28 cellular contexts compared by ENCODE assay signal in the genomic region with DNA sequence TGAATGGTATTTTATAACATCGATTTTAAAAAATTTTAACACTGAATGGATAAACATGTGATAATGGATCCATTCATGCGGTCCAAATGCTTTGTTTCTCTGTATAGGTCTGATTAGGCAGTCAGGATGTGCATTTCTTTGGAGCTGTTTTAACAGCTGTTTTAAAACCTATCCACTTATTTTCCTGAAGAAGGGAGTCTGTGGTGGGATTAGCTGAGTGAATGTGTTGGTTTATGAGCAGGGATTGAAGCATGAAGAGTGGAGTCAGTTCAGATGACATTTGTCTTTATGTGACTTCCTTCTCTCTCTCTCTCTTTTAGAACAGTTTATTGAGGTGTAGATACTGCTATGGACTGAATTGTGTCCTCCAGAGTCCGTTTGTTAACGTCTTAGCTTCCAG. TPM values are rescaled to one million over a fixed set of nuclear protein-coding genes. Genes with fewer than 3 reads are reported as not detected.
"Had no signal": no experiment of that assay in that cellular context is flagged by ENCODE, and none has a peak within 500 bp of the region (broad histone marks: within the 10 kb centered on the region; RNA-seq: fewer than 3 reads in every experiment).

No MANE protein-coding gene starts in this region.

- H3K27me3 ChIP-seq: hepatocyte, neural progenitor cell, ovary, right atrium auricular region, right lobe of liver, suprapubic skin, tibial artery, upper lobe of right lung, uterus had no signal

- H3K4me1 ChIP-seq: neural progenitor cell, right lobe of liver, suprapubic skin, tibial artery, upper lobe of right lung, uterus had no signal

- H3K4me1 Mint-ChIP-seq: naive thymus-derived CD8-positive, alpha-beta T cell; nephron progenitor cell; neural progenitor cell; stimulated activated effector memory CD8-positive, alpha-beta T cell treated with anti-CD3 and anti-CD28 coated beads, Interleukin-12 subunit alpha, Interleukin-12 subunit beta, amount 100 ng/mL, for 72 hours had no signal

- H3K9me3 Mint-ChIP-seq: stimulated activated effector memory CD8-positive, alpha-beta T cell treated with anti-CD3 and anti-CD28 coated beads, Interleukin-12 subunit alpha, Interleukin-12 subunit beta, amount 100 ng/mL, for 72 hours; stimulated activated naive CD8-positive, alpha-beta T cell treated with anti-CD3 and anti-CD28 coated beads, Interleukin-15, Interleukin-2, amounts not matched to agents 100 ng/mL and 50 ng/mL, for 24 hours had no signal

- H3K4me3 ChIP-seq: hepatocyte, left ventricle myocardium inferior, lung, neural progenitor cell, ovary, right atrium auricular region, right lobe of liver, skin epidermis, suprapubic skin, thoracic aorta, tibial artery, upper lobe of right lung, uterus had no signal

- H3K9ac ChIP-seq: neural progenitor cell had no signal

- DNase-seq: islet precursor cell; left ventricle myocardium inferior; mesendoderm; naive thymus-derived CD8-positive, alpha-beta T cell; nephron progenitor cell; ovary; right lobe of liver; stimulated activated CD4-positive, alpha-beta T cell treated with anti-CD3 and anti-CD28 coated beads, Interleukin-12 subunit alpha, Interleukin-12 subunit beta, amount 100 ng/mL, for 4 hours; stimulated activated CD4-positive, alpha-beta T cell treated with anti-CD3 and anti-CD28 coated beads, Interleukin-15, amount 100 ng/mL, for 24 hours; stimulated activated CD4-positive, alpha-beta T cell treated with anti-CD3 and anti-CD28 coated beads, Interleukin-2, amount 100 ng/mL, for 24 hours; stimulated activated CD4-positive, alpha-beta T cell treated with anti-CD3 and anti-CD28 coated beads, Interleukin-4, amount 100 ng/mL, for 24 hours; stimulated activated naive CD4-positive, alpha-beta T cell; tibial artery; trophoblast cell; upper lobe of right lung; uterus had no signal

- H3K27ac Mint-ChIP-seq: mesothelial cell of epicardium; naive thymus-derived CD8-positive, alpha-beta T cell; nephron progenitor cell; neural progenitor cell; progenitor cell of endocrine pancreas; stimulated activated effector memory CD8-positive, alpha-beta T cell treated with anti-CD3 and anti-CD28 coated beads, Interleukin-12 subunit alpha, Interleukin-12 subunit beta, amount 100 ng/mL, for 72 hours; stimulated activated naive CD8-positive, alpha-beta T cell treated with anti-CD3 and anti-CD28 coated beads, Interleukin-15, Interleukin-2, amounts not matched to agents 100 ng/mL and 50 ng/mL, for 24 hours had no signal

- H3K36me3 Mint-ChIP-seq: stimulated activated effector memory CD8-positive, alpha-beta T cell treated with anti-CD3 and anti-CD28 coated beads, Interleukin-12 subunit alpha, Interleukin-12 subunit beta, amount 100 ng/mL, for 72 hours had no signal

- H3K27ac ChIP-seq: hepatocyte, left ventricle myocardium inferior, neural progenitor cell, ovary, right atrium auricular region, right lobe of liver, suprapubic skin, tibial artery, upper lobe of right lung, uterus had no signal

- H3K4me3 Mint-ChIP-seq: mesothelial cell of epicardium; naive thymus-derived CD8-positive, alpha-beta T cell; nephron progenitor cell; neural progenitor cell; stimulated activated effector memory CD8-positive, alpha-beta T cell treated with anti-CD3 and anti-CD28 coated beads, Interleukin-12 subunit alpha, Interleukin-12 subunit beta, amount 100 ng/mL, for 72 hours; stimulated activated naive CD8-positive, alpha-beta T cell treated with anti-CD3 and anti-CD28 coated beads, Interleukin-15, Interleukin-2, amounts not matched to agents 100 ng/mL and 50 ng/mL, for 24 hours had no signal

- H2AFZ ChIP-seq: hepatocyte, neural progenitor cell had no signal

- H3K9me3 ChIP-seq: left ventricle myocardium inferior, ovary, right atrium auricular region, right lobe of liver, suprapubic skin, thoracic aorta, tibial artery, upper lobe of right lung, uterus had no signal

- H3K36me3 ChIP-seq: neural progenitor cell, ovary, right atrium auricular region, right lobe of liver, suprapubic skin, upper lobe of right lung, uterus had no signal

- H3K79me2 ChIP-seq: hepatocyte had no signal

- H3K4me2 ChIP-seq: hepatocyte, neural progenitor cell had no signal

RNA-seq across cellular contexts. Expression of gene GLT8D2, which starts 37.7 kb away (rescaled TPM):
- total RNA-seq: mononuclear cell; naive thymus-derived CD8-positive, alpha-beta T cell had no signal
- polyA plus RNA-seq: naive thymus-derived CD8-positive, alpha-beta T cell had no signal
